ENCODE assay signal across 13 cellular contexts in genomic region chr3:52483577-52484495, GRCh38. TPM values are rescaled to one million over a fixed set of nuclear protein-coding genes. Genes with fewer than 3 reads are reported as not detected.
DNase-seq lines count a peak whose midpoint lies in the region; ATAC-seq and TF ChIP-seq lines count a peak whose summit lies in the region.
"Had no signal": no experiment of that assay in that cellular context is flagged by ENCODE, and none has a peak within 500 bp of the region (broad histone marks: within the 10 kb centered on the region; RNA-seq: fewer than 3 reads in every experiment).

No MANE protein-coding gene starts in this region.

- H3K36me3 Mint-ChIP-seq in activated naive CD4-positive, alpha-beta T cell treated with anti-CD3 and anti-CD28 coated beads, Interleukin-2, amount 50 U/mL, for 72 hours: peaks cover 0 to 6% of the 10 kb centered on the region in 2 donors
- H3K36me3 Mint-ChIP-seq in type B pancreatic cell: peaks cover 13% of the 10 kb centered on the region

- H3K27ac Mint-ChIP-seq in activated naive CD4-positive, alpha-beta T cell treated with anti-CD3 and anti-CD28 coated beads, Interleukin-2, amount 50 U/mL, for 72 hours: peak overlapping the region; percentile 33 to 66
- peak overlapping the region; percentile 75 for H3K27ac Mint-ChIP-seq in type B pancreatic cell
- H3K27ac Mint-ChIP-seq: activated T-helper 17 cell treated with anti-CD3 and anti-CD28 coated beads, Interleukin-2, amount 50 U/mL, for 72 hours had no signal

- in situ Hi-C loops in ACHN (cut with HindIII; ENCODE audit: low pct_ligation_motif_present, low pct_unique_long_range_greater_than_20kb, low sequenced_read_pairs): no loop called here

- peak overlapping the region; percentile 55 for H3K4me3 Mint-ChIP-seq in type B pancreatic cell
- H3K4me3 Mint-ChIP-seq: activated T-helper 17 cell treated with anti-CD3 and anti-CD28 coated beads, Interleukin-2, amount 50 U/mL, for 72 hours had no signal

- no peaks in the 10 kb centered on the region for H3K27me3 ChIP-seq in esophagus (ENCODE audit: control insufficient read depth in 1 of 2, insufficient read depth in 2 of 2, low read length in 2 of 2)
- no peaks in the 10 kb centered on the region for H3K27me3 ChIP-seq in lower lobe of right lung (ENCODE audit: low read depth)

- H3K9me3 ChIP-seq in esophagus (ENCODE audit: control insufficient read depth in 2 of 2, insufficient read depth in 1 of 2, low read depth in 1 of 2, low read length in 1 of 2) (no peaks in the 10 kb centered on the region), lower lobe of right lung (no peaks in the 10 kb centered on the region), mucosa of descending colon (no peaks in the 10 kb centered on the region)
- H3K9me3 ChIP-seq: A549 had no signal

- no peaks in the 10 kb centered on the region for H3K9me3 Mint-ChIP-seq in activated naive CD4-positive, alpha-beta T cell treated with anti-CD3 and anti-CD28 coated beads, Interleukin-2, amount 50 U/mL, for 72 hours
- no peaks in the 10 kb centered on the region for H3K9me3 Mint-ChIP-seq in type B pancreatic cell
- H3K9me3 Mint-ChIP-seq: activated T-helper 17 cell treated with anti-CD3 and anti-CD28 coated beads, Interleukin-2, amount 50 U/mL, for 72 hours had no signal

- H3K36me3 ChIP-seq in esophagus (ENCODE audit: control insufficient read depth in 2 of 2, insufficient read depth in 2 of 2, low read length in 1 of 2): peaks cover 15 to 73% of the 10 kb centered on the region in 2 donors
- peaks cover 83% of the 10 kb centered on the region for H3K36me3 ChIP-seq in lower lobe of right lung
- H3K36me3 ChIP-seq in mucosa of descending colon (ENCODE audit: low read depth): peaks cover 8% of the 10 kb centered on the region

- ATAC-seq in activated naive CD4-positive, alpha-beta T cell treated with anti-CD3 and anti-CD28 coated beads, Interleukin-2, amount 50 U/mL, for 72 hours: no peak
- peak in 1 of 2 donors; percentile 17 for ATAC-seq in lower lobe of right lung
- no peak for ATAC-seq in mucosa of descending colon
- no peak for ATAC-seq in GM18517 (IDR thresholded peaks at IDR 0.05; ENCODE audit: unreplicated experiment)
- ATAC-seq: activated T-helper 17 cell treated with anti-CD3 and anti-CD28 coated beads, Interleukin-2, amount 50 U/mL, for 72 hours had no signal

- DNase-seq in activated naive CD4-positive, alpha-beta T cell treated with anti-CD3 and anti-CD28 coated beads, Interleukin-2, amount 50 U/mL, for 72 hours (ENCODE audit: low spot score in 2 of 2): no peak
- no peak for DNase-seq in activated naive CD4-positive, alpha-beta T cell (lab: John Stamatoyannopoulos, UW)
- peak; percentile 28 for DNase-seq in lower lobe of right lung
- no peak for DNase-seq in type B pancreatic cell (ENCODE audit: extremely low spot score, unreplicated experiment)
- DNase-seq in mucosa of descending colon: no peak
- DNase-seq in ACHN: no peak
- DNase-seq: NCI-H187 treated with DMSO at 0.1 percent for 48 hours; stimulated activated CD4-positive, alpha-beta T cell treated with anti-CD3 and anti-CD28 coated beads, Interleukin-2, amount 100 ng/mL, for 24 hours had no signal

- H3K4me1 Mint-ChIP-seq in type B pancreatic cell (ENCODE audit: unreplicated experiment): peaks cover 28% of the 10 kb centered on the region
- H3K4me1 Mint-ChIP-seq: activated T-helper 17 cell treated with anti-CD3 and anti-CD28 coated beads, Interleukin-2, amount 50 U/mL, for 72 hours had no signal

- no peak for TF ChIP-seq CTCF in lower lobe of right lung (IDR thresholded peaks at IDR 0.05)
- TF ChIP-seq CTCF in type B pancreatic cell (conservative IDR thresholded peaks at IDR 0.05): no peak
- no peak for TF ChIP-seq CTCF in mucosa of descending colon (IDR thresholded peaks at IDR 0.05)

- H3K4me3 ChIP-seq in esophagus (ENCODE audit: low read depth in 1 of 2, low read length in 2 of 2) (no peak overlapping the region), lower lobe of right lung (no peak overlapping the region), mucosa of descending colon (no peak overlapping the region)
- H3K4me3 ChIP-seq: A549 had no signal

- H3K27me3 Mint-ChIP-seq in type B pancreatic cell: no peaks in the 10 kb centered on the region
- H3K27me3 Mint-ChIP-seq: activated T-helper 17 cell treated with anti-CD3 and anti-CD28 coated beads, Interleukin-2, amount 50 U/mL, for 72 hours had no signal

- 37 to 55% methylated on average over 16 of the region's 16 CpGs for WGBS in esophagus, 2 donors

- intact Hi-C loops in lower lobe of right lung (cut with DNase I): no loop called here
- intact Hi-C loops in mucosa of descending colon (cut with DNase I, micrococcal nuclease): no loop called here

- peaks cover 4 to 21% of the 10 kb centered on the region in 2 donors for H3K4me1 ChIP-seq in esophagus (ENCODE audit: control insufficient read depth in 2 of 2, insufficient read depth in 2 of 2, low read length in 1 of 2)
- H3K4me1 ChIP-seq in lower lobe of right lung: peaks cover 22% of the 10 kb centered on the region
- H3K4me1 ChIP-seq in mucosa of descending colon (ENCODE audit: low read depth): no peaks in the 10 kb centered on the region
- H3K4me1 ChIP-seq: A549 had no signal

- peak overlapping the region; percentile 57 to 90 for H3K27ac ChIP-seq in esophagus (ENCODE audit: low read depth in 2 of 2, low read length in 1 of 2)
- peak overlapping the region; percentile 44 for H3K27ac ChIP-seq in lower lobe of right lung
- H3K27ac ChIP-seq: A549 had no signal

RNA-seq across cellular contexts. Expression of gene STAB1, which starts 11.3 kb away (rescaled TPM):
- under 1 TPM in 1 of 2 donors, not detected in 1; 0.36 TPM for total RNA-seq in activated naive CD4-positive, alpha-beta T cell treated with anti-CD3 and anti-CD28 coated beads, Interleukin-2, amount 50 U/mL, for 72 hours
- 10 to 100 TPM; 30.5 to 39.0 TPM for polyA plus RNA-seq in esophagus
- total RNA-seq in lower lobe of right lung (133 TPM), type B pancreatic cell (ENCODE audit: low replicate concordance) (0.12 TPM in 1 of 2 replicates, not detected in the other), mucosa of descending colon (100 to 1,000 TPM in 2 of 3 donors, 10 to 100 TPM in 1; 51.7 to 187 (median 145) TPM)
- polyA plus RNA-seq: A549 had no signal

RNA-seq across cellular contexts. Expression of gene NISCH, which starts 28.4 kb away (rescaled TPM):
- total RNA-seq in activated naive CD4-positive, alpha-beta T cell treated with anti-CD3 and anti-CD28 coated beads, Interleukin-2, amount 50 U/mL, for 72 hours: 100 to 1,000 TPM in 1 of 2 donors, 10 to 100 TPM in 1; 79.7 to 105 TPM
- polyA plus RNA-seq in esophagus: 10 to 100 TPM; 32.2 to 59.6 TPM
- total RNA-seq in lower lobe of right lung (90.2 TPM), type B pancreatic cell (ENCODE audit: low replicate concordance) (105 and 149 TPM in 2 replicates), mucosa of descending colon (10 to 100 TPM; 57.6 to 91.0 (median 72.1) TPM)

RNA-seq across cellular contexts. Expression of gene TNNC1, which starts 30.0 kb away (rescaled TPM):
- total RNA-seq in activated naive CD4-positive, alpha-beta T cell treated with anti-CD3 and anti-CD28 coated beads, Interleukin-2, amount 50 U/mL, for 72 hours: 1 to 10 TPM; 6.6 to 8.4 TPM
- 1 to 10 TPM; 1.3 to 2.0 TPM for polyA plus RNA-seq in esophagus
- total RNA-seq in lower lobe of right lung (44.0 TPM), type B pancreatic cell (ENCODE audit: low replicate concordance) (6.6 and 16.6 TPM in 2 replicates), mucosa of descending colon (1 to 10 TPM in 2 of 3 donors, under 1 TPM in 1; 0.60 to 6.3 (median 2.5) TPM)
- total RNA-seq: endothelial cell of umbilical vein had no signal

RNA-seq across cellular contexts. Expression of gene SEMA3G, which starts 38.9 kb away (rescaled TPM):
- total RNA-seq in activated naive CD4-positive, alpha-beta T cell treated with anti-CD3 and anti-CD28 coated beads, Interleukin-2, amount 50 U/mL, for 72 hours: under 1 TPM; 0.20 to 0.33 TPM
- polyA plus RNA-seq in esophagus: 1 to 10 TPM; 1.3 to 1.7 TPM
- 23.6 TPM for total RNA-seq in lower lobe of right lung
- 0.45 and 0.77 TPM in 2 replicates for total RNA-seq in type B pancreatic cell (ENCODE audit: low replicate concordance)
- 10 to 100 TPM in 1 of 3 donors, 1 to 10 TPM in 2; 2.7 to 10.2 (median 3.1) TPM for total RNA-seq in mucosa of descending colon

RNA-seq across cellular contexts. Expression of gene NT5DC2, which starts 49.8 kb away (rescaled TPM):
- 10 to 100 TPM; 26.5 to 30.6 TPM for total RNA-seq in activated naive CD4-positive, alpha-beta T cell treated with anti-CD3 and anti-CD28 coated beads, Interleukin-2, amount 50 U/mL, for 72 hours
- polyA plus RNA-seq in esophagus: 10 to 100 TPM; 81.7 to 93.7 TPM
- total RNA-seq in lower lobe of right lung (28.5 TPM), type B pancreatic cell (ENCODE audit: low replicate concordance) (105 and 231 TPM in 2 replicates), mucosa of descending colon (10 to 100 TPM in 2 of 3 donors, 1 to 10 TPM in 1; 5.7 to 20.2 (median 17.2) TPM)

Comparison
In these comparisons a context has a peak if more than half of its experiments do, and no peak if none do; other contexts are left out.
1. RNA of gene STAB1, which starts 11.3 kb away (total RNA-seq): 51.7 to 187 TPM in mucosa of descending colon and 133 TPM in lower lobe of right lung (single experiment); 0.36 TPM in activated naive CD4-positive, alpha-beta T cell treated with anti-CD3 and anti-CD28 coated beads, Interleukin-2, amount 50 U/mL, for 72 hours and 0.12 TPM in type B pancreatic cell; every median in the first group is over 10 times any median in the second.